In genomic region chr7:158495780-158496179, GRCh38 we compare ENCODE assay signal across 1 cellular context.
TF ChIP-seq lines count a peak whose summit lies in the region.

No MANE protein-coding gene starts in this region.

TF ChIP-seq in GM23338, 12 proteins besides CTCF, POLR2A, EP300 and RAD21 (continued from another document):
- no peak for TF ChIP-seq ETS1 (IDR thresholded peaks at IDR 0.05)
